1 cellular context compared by ENCODE assay signal in genomic region chr7:149355390-149356048, GRCh38.
TF ChIP-seq lines count a peak whose summit lies in the region.

No MANE protein-coding gene starts in this region.

TF ChIP-seq in SK-N-SH treated with all-trans-retinoic acid at 6 μM for 48 hours, 23 proteins besides CTCF, POLR2A, EP300 and RAD21 (continued from another document):
- TF ChIP-seq PATZ1 (CRISPR knock-in tag; IDR thresholded peaks at IDR 0.05; ENCODE audit: borderline replicate concordance) = no peak
